In genomic region chr3:4898454-4899313, GRCh38 we compare ENCODE assay signal across 8 cellular contexts.
A peak's percentile ranks its signal among the peaks of the same experiment; 100 is the strongest.
DNase-seq lines count a peak whose midpoint lies in the region; ATAC-seq, FAIRE-seq and TF ChIP-seq lines count a peak whose summit lies in the region.

No MANE protein-coding gene starts in this region.

- no peak for DNase-seq in GM12891 (ENCODE audit: insufficient read length, low spot score)
- DNase-seq in HT1080 (ENCODE audit: low read depth) = peak; percentile 30
- no peak for DNase-seq in coronary artery (ENCODE audit: low spot score)
- no peak for DNase-seq in vagina (ENCODE audit: extremely low spot score in 2 of 2)
- no peak for DNase-seq in SKM-1 treated with dmso at 0.1 percent for 144 hours (lab: John Stamatoyannopoulos, UW; ENCODE audit: unreplicated experiment)
- DNase-seq in NCI-H446 (lab: John Stamatoyannopoulos, UW) = no peak
- no peak for DNase-seq in pons (ENCODE audit: low spot score)

- FAIRE-seq in GM12891 (lab: Jason Lieb, UNC) = peak; percentile 75

- intact Hi-C loops in vagina (cut with DNase I) = no loop called here

- no peak overlapping the region for H3K4me3 ChIP-seq in coronary artery
- no peak overlapping the region for H3K4me3 ChIP-seq in vagina

- TF ChIP-seq CTCF in coronary artery (IDR thresholded peaks at IDR 0.05) (no peak), vagina (IDR thresholded peaks at IDR 0.05) (no peak)

- H3K4me1 ChIP-seq in vagina = peaks cover 32% of the 10 kb centered on the region

- peak; percentile 94 for ATAC-seq in GM21526 (IDR thresholded peaks at IDR 0.05; ENCODE audit: low FRiP score, unreplicated experiment)

- no peaks in the 10 kb centered on the region for H3K9me3 ChIP-seq in vagina

- H3K36me3 ChIP-seq in vagina = no peaks in the 10 kb centered on the region

- H3K27me3 ChIP-seq in vagina = no peaks in the 10 kb centered on the region

- H3K27ac ChIP-seq in coronary artery (peak overlapping the region; percentile 74 to 83), vagina (peak overlapping the region; percentile 40)

- TF ChIP-seq POLR2A in GM12891 (IDR thresholded peaks at IDR 0.05; ENCODE audit: low read depth, low read length) = no peak
- no peak for TF ChIP-seq POLR2A in vagina (IDR thresholded peaks at IDR 0.05)

TF ChIP-seq in GM12891, 5 proteins besides CTCF, POLR2A, EP300 and RAD21:
- no peak for TF ChIP-seq SPI1 (IDR thresholded peaks at IDR 0.05; ENCODE audit: low read depth, low read length)
- TF ChIP-seq POU2F2 (IDR thresholded peaks at IDR 0.05; ENCODE audit: low read depth, low read length) = no peak
- TF ChIP-seq POLR2AphosphoS5 (IDR thresholded peaks at IDR 0.05; ENCODE audit: low read depth, low read length) = no peak
- TF ChIP-seq PAX5 (IDR thresholded peaks at IDR 0.05; ENCODE audit: insufficient read depth, low read length, severe bottlenecking) = no peak
- TF ChIP-seq TAF1 (IDR thresholded peaks at IDR 0.05; ENCODE audit: low read depth, low read length) = no peak
